In genomic region chr10:133527779-133528271, GRCh38 we compare ENCODE assay signal across 14 cellular contexts. TPM values are rescaled to one million over a fixed set of nuclear protein-coding genes. Genes with fewer than 3 reads are reported as not detected.
A peak's percentile ranks its signal among the peaks of the same experiment; 100 is the strongest.
DNase-seq lines count a peak whose midpoint lies in the region; ATAC-seq, FAIRE-seq and TF ChIP-seq lines count a peak whose summit lies in the region.
"Had no signal": no experiment of that assay in that cellular context is flagged by ENCODE, and none has a peak within 500 bp of the region (broad histone marks: within the 10 kb centered on the region; RNA-seq: fewer than 3 reads in every experiment).

No MANE protein-coding gene starts in this region.

- no peaks in the 10 kb centered on the region for H3K36me3 Mint-ChIP-seq in activated T-cell treated with anti-CD3 and anti-CD28 coated beads, Interleukin-2, amount 50 U/mL, for 24 hours (ENCODE audit: low read depth)
- peaks cover 3% of the 10 kb centered on the region for H3K36me3 Mint-ChIP-seq in central memory CD8-positive, alpha-beta T cell (ENCODE audit: insufficient read depth)

- intact Hi-C loops in testis (cut with DNase I; ENCODE audit: low total_unique reads) = no loop called here

- H3K4me1 Mint-ChIP-seq in activated T-cell treated with anti-CD3 and anti-CD28 coated beads, Interleukin-2, amount 50 U/mL, for 24 hours (ENCODE audit: low read depth) = peaks cover 21% of the 10 kb centered on the region
- H3K4me1 Mint-ChIP-seq in central memory CD8-positive, alpha-beta T cell = peaks cover 21% of the 10 kb centered on the region

- no peak for TF ChIP-seq POLR2A in testis (IDR thresholded peaks at IDR 0.05)
- TF ChIP-seq POLR2A in GM12892 (IDR thresholded peaks at IDR 0.05; ENCODE audit: low read depth, low read length) = no peak

- no peak for ATAC-seq in central memory CD8-positive, alpha-beta T cell (replicated peaks; ENCODE audit: extremely low read depth, poor library complexity, severe bottlenecking)
- ATAC-seq in GM19463 (IDR thresholded peaks at IDR 0.05; ENCODE audit: unreplicated experiment) (no peak), GM21723 (IDR thresholded peaks at IDR 0.05; ENCODE audit: unreplicated experiment) (no peak)

- H3K27me3 ChIP-seq in testis = no peaks in the 10 kb centered on the region

- WGBS in testis, 2 donors = 6 to 37% methylated on average over 15 to 50 of the region's 50 CpGs

- H3K4me1 ChIP-seq in testis = no peaks in the 10 kb centered on the region

- no peak overlapping the region for H3K27ac Mint-ChIP-seq in activated T-cell treated with anti-CD3 and anti-CD28 coated beads, Interleukin-2, amount 50 U/mL, for 24 hours
- no peak overlapping the region for H3K27ac Mint-ChIP-seq in central memory CD8-positive, alpha-beta T cell (ENCODE audit: low read depth)

- H3K9me3 ChIP-seq in testis = no peaks in the 10 kb centered on the region

- TF ChIP-seq CTCF in testis (IDR thresholded peaks at IDR 0.05) = no peak

- no peaks in the 10 kb centered on the region for H3K36me3 ChIP-seq in testis (ENCODE audit: low read depth, missing control alignments)
- H3K36me3 ChIP-seq: WERI-Rb-1 had no signal

- peaks cover 74% of the 10 kb centered on the region for H3K27me3 Mint-ChIP-seq in activated T-cell treated with anti-CD3 and anti-CD28 coated beads, Interleukin-2, amount 50 U/mL, for 24 hours
- peaks cover 74% of the 10 kb centered on the region for H3K27me3 Mint-ChIP-seq in central memory CD8-positive, alpha-beta T cell

- no peak for FAIRE-seq in GM12892 (lab: Jason Lieb, UNC)
- FAIRE-seq: frontal cortex had no signal

- H3K27ac ChIP-seq in testis = no peak overlapping the region
- H3K27ac ChIP-seq: WERI-Rb-1 had no signal

- peak overlapping the region; percentile 70 for H3K4me3 Mint-ChIP-seq in activated T-cell treated with anti-CD3 and anti-CD28 coated beads, Interleukin-2, amount 50 U/mL, for 24 hours
- H3K4me3 Mint-ChIP-seq in central memory CD8-positive, alpha-beta T cell = peak overlapping the region; percentile 20

- peak overlapping the region; percentile 40 to 50 for H3K4me3 ChIP-seq in testis

- DNase-seq in activated T-cell treated with anti-CD3 and anti-CD28 coated beads, Interleukin-2, amount 50 U/mL, for 24 hours = no peak
- no peak for DNase-seq in activated T-cell treated with anti-CD3 and anti-CD28 coated beads, Interleukin-2, amount 50 U/mL, for 1 hour
- DNase-seq in central memory CD8-positive, alpha-beta T cell (ENCODE audit: low spot score in 2 of 2) = no peak
- DNase-seq in left kidney (ENCODE audit: low read depth, low spot score) (peak; percentile 3), testis (no peak), GM12892 (ENCODE audit: insufficient read length) (no peak)
- DNase-seq: ACHN, dermis blood vessel endothelial cell, GOT3, WERI-Rb-1 had no signal

- peaks cover 9% of the 10 kb centered on the region for H3K9me3 Mint-ChIP-seq in activated T-cell treated with anti-CD3 and anti-CD28 coated beads, Interleukin-2, amount 50 U/mL, for 24 hours
- H3K9me3 Mint-ChIP-seq in central memory CD8-positive, alpha-beta T cell = peaks cover 8% of the 10 kb centered on the region

RNA-seq across cellular contexts. Expression of gene CYP2E1, which starts 0.7 kb away (rescaled TPM):
- 10 to 100 TPM in 1 of 2 donors, 1 to 10 TPM in 1; 9.6 to 10.2 TPM for total RNA-seq in testis
- 9.0 TPM for polyA plus RNA-seq in testis (ENCODE audit: insufficient read depth, low read depth, low replicate concordance)
- 0.40 TPM for polyA plus RNA-seq in GM12892 (2012; ENCODE audit: missing spikeins)

RNA-seq across cellular contexts. Expression of gene SYCE1, which starts 37.6 kb away (rescaled TPM):
- 10 to 100 TPM; 43.4 to 78.2 TPM for total RNA-seq in testis
- 139 TPM for polyA plus RNA-seq in testis (ENCODE audit: insufficient read depth, low read depth, low replicate concordance)
- not detected for polyA plus RNA-seq in GM12892 (2012; ENCODE audit: missing spikeins)
- total RNA-seq: dermis blood vessel endothelial cell had no signal
- polyA plus RNA-seq: neural cell had no signal
